1 cellular context compared by ENCODE assay signal in the genomic region with DNA sequence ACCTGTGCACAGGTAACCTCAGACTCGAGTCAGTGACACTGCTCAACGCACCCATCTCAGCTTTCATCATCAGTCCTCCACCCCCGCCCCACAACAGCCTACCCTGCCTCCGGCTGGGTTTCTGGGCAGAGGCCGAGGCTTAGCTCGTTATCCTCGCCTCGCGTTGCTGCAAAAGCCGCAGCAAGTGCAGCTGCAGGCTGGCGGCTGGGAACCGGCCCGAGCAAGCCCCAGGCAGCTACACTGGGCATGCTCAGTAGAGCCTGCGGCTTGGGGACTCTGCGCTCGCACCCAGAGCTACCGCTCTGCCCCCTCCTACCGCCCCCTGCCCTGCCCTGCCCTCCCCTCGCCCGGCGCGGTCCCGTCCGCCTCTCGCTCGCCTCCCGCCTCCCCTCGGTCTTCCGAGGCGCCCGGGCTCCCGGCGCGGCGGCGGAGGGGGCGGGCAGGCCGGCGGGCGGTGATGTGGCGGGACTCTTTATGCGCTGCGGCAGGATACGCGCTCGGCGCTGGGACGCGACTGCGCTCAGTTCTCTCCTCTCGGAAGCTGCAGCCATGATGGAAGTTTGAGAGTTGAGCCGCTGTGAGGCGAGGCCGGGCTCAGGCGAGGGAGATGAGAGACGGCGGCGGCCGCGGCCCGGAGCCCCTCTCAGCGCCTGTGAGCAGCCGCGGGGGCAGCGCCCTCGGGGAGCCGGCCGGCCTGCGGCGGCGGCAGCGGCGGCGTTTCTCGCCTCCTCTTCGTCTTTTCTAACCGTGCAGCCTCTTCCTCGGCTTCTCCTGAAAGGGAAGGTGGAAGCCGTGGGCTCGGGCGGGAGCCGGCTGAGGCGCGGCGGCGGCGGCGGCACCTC.
TF ChIP-seq lines count a peak whose summit lies in the region.

A gene with protein sequence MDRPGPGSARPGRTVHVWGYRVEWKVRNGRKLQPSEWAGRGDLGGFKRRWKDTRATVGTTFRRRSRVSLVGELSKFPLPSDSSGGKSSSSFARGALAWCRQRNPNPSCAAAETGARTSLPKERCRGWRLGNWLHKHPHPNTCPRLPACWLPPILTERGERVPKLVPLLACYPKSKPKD (minus strand): TSS at position 432 of the 842 bp plus-strand sequence. CDS start 1,046 bp downstream, outside the sequence.
A gene (plus strand): TSS at position 524 of the 842 bp plus-strand sequence. CDS start 845 bp downstream, outside the sequence.

TF ChIP-seq in WTC11, 78 proteins besides CTCF, POLR2A, EP300 and RAD21 (continued from another document and continues in another):
- TF ChIP-seq, protein P1, sequence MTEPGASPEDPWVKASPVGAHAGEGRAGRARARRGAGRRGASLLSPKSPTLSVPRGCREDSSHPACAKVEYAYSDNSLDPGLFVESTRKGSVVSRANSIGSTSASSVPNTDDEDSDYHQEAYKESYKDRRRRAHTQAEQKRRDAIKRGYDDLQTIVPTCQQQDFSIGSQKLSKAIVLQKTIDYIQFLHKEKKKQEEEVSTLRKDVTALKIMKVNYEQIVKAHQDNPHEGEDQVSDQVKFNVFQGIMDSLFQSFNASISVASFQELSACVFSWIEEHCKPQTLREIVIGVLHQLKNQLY (CRISPR knock-in tag; IDR thresholded peaks at IDR 0.05): no peak
- TF ChIP-seq, protein P2, sequence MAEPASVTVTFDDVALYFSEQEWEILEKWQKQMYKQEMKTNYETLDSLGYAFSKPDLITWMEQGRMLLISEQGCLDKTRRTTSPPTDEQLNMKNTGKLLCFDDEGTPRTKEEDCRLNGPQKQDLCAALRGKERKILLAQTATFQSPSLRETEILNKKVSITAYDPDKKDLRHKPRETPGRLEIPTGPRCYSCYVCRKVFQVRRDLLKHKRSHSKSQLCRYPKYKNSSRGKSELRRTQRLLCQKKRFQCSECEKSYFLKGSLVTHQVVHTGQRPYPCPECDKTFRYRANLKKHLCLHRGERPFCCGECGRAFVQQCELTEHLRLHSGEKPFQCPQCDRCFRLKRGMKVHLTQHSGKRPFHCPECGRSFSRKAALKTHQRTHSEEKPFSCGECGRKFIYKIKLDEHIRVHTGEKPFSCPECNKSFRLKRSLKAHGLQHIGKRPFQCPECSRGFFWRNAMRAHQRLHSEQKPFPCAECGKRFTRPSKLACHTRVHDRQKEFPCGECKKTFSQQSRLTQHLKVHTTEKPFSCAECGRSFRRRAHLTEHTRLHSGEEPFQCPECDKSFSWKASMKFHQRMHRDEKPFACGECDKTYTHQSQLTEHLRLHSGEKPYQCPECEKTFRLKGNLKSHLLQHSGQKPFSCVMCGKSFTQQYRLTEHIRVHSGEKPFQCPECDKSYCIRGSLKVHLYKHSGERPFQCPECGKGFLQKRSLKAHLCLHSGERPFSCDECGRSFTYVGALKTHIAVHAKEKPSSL (CRISPR knock-in tag; conservative IDR thresholded peaks at IDR 0.05): no peak
- no peak for TF ChIP-seq GRHL2 (CRISPR knock-in tag; IDR thresholded peaks at IDR 0.05; ENCODE audit: insufficient replicate concordance, severe bottlenecking)
- TF ChIP-seq FOXK1 (CRISPR knock-in tag; IDR thresholded peaks at IDR 0.05): peak; percentile 78; the same call in 1 of the 2 replicates
- TF ChIP-seq, protein P3, sequence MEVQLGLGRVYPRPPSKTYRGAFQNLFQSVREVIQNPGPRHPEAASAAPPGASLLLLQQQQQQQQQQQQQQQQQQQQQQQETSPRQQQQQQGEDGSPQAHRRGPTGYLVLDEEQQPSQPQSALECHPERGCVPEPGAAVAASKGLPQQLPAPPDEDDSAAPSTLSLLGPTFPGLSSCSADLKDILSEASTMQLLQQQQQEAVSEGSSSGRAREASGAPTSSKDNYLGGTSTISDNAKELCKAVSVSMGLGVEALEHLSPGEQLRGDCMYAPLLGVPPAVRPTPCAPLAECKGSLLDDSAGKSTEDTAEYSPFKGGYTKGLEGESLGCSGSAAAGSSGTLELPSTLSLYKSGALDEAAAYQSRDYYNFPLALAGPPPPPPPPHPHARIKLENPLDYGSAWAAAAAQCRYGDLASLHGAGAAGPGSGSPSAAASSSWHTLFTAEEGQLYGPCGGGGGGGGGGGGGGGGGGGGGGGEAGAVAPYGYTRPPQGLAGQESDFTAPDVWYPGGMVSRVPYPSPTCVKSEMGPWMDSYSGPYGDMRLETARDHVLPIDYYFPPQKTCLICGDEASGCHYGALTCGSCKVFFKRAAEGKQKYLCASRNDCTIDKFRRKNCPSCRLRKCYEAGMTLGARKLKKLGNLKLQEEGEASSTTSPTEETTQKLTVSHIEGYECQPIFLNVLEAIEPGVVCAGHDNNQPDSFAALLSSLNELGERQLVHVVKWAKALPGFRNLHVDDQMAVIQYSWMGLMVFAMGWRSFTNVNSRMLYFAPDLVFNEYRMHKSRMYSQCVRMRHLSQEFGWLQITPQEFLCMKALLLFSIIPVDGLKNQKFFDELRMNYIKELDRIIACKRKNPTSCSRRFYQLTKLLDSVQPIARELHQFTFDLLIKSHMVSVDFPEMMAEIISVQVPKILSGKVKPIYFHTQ (CRISPR knock-in tag; IDR thresholded peaks at IDR 0.05): no peak
- TF ChIP-seq PRRX2 (CRISPR knock-in tag; IDR thresholded peaks at IDR 0.05): no peak
- TF ChIP-seq, protein P4, sequence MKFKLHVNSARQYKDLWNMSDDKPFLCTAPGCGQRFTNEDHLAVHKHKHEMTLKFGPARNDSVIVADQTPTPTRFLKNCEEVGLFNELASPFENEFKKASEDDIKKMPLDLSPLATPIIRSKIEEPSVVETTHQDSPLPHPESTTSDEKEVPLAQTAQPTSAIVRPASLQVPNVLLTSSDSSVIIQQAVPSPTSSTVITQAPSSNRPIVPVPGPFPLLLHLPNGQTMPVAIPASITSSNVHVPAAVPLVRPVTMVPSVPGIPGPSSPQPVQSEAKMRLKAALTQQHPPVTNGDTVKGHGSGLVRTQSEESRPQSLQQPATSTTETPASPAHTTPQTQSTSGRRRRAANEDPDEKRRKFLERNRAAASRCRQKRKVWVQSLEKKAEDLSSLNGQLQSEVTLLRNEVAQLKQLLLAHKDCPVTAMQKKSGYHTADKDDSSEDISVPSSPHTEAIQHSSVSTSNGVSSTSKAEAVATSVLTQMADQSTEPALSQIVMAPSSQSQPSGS (CRISPR knock-in tag; IDR thresholded peaks at IDR 0.05; ENCODE audit: borderline replicate concordance, low read depth): no peak
- TF ChIP-seq RORB (CRISPR knock-in tag; IDR thresholded peaks at IDR 0.05): no peak
- no peak for TF ChIP-seq ZNF423 (CRISPR knock-in tag; IDR thresholded peaks at IDR 0.05)
- TF ChIP-seq, protein P5, sequence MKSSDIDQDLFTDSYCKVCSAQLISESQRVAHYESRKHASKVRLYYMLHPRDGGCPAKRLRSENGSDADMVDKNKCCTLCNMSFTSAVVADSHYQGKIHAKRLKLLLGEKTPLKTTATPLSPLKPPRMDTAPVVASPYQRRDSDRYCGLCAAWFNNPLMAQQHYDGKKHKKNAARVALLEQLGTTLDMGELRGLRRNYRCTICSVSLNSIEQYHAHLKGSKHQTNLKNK (CRISPR knock-in tag; IDR thresholded peaks at IDR 0.05): no peak
- TF ChIP-seq, protein P6, sequence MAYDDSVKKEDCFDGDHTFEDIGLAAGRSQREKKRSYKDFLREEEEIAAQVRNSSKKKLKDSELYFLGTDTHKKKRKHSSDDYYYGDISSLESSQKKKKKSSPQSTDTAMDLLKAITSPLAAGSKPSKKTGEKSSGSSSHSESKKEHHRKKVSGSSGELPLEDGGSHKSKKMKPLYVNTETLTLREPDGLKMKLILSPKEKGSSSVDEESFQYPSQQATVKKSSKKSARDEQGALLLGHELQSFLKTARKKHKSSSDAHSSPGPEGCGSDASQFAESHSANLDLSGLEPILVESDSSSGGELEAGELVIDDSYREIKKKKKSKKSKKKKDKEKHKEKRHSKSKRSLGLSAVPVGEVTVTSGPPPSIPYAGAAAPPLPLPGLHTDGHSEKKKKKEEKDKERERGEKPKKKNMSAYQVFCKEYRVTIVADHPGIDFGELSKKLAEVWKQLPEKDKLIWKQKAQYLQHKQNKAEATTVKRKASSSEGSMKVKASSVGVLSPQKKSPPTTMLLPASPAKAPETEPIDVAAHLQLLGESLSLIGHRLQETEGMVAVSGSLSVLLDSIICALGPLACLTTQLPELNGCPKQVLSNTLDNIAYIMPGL (CRISPR knock-in tag; IDR thresholded peaks at IDR 0.05): peak; percentile 90; the same call in 1 of the 2 replicates
- TF ChIP-seq FOXJ3 (CRISPR knock-in tag; IDR thresholded peaks at IDR 0.05; ENCODE audit: borderline replicate concordance): no peak
- TF ChIP-seq SMAD3 (CRISPR knock-in tag; IDR thresholded peaks at IDR 0.05; ENCODE audit: borderline replicate concordance): no peak
- TF ChIP-seq, protein P7, sequence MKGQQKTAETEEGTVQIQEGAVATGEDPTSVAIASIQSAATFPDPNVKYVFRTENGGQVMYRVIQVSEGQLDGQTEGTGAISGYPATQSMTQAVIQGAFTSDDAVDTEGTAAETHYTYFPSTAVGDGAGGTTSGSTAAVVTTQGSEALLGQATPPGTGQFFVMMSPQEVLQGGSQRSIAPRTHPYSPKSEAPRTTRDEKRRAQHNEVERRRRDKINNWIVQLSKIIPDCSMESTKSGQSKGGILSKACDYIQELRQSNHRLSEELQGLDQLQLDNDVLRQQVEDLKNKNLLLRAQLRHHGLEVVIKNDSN (CRISPR knock-in tag; IDR thresholded peaks at IDR 0.05): peak; percentile 70
- TF ChIP-seq CREM (CRISPR knock-in tag; IDR thresholded peaks at IDR 0.05): no peak
- no peak for TF ChIP-seq ZNF232 (CRISPR knock-in tag; IDR thresholded peaks at IDR 0.05)
- TF ChIP-seq, protein P8, sequence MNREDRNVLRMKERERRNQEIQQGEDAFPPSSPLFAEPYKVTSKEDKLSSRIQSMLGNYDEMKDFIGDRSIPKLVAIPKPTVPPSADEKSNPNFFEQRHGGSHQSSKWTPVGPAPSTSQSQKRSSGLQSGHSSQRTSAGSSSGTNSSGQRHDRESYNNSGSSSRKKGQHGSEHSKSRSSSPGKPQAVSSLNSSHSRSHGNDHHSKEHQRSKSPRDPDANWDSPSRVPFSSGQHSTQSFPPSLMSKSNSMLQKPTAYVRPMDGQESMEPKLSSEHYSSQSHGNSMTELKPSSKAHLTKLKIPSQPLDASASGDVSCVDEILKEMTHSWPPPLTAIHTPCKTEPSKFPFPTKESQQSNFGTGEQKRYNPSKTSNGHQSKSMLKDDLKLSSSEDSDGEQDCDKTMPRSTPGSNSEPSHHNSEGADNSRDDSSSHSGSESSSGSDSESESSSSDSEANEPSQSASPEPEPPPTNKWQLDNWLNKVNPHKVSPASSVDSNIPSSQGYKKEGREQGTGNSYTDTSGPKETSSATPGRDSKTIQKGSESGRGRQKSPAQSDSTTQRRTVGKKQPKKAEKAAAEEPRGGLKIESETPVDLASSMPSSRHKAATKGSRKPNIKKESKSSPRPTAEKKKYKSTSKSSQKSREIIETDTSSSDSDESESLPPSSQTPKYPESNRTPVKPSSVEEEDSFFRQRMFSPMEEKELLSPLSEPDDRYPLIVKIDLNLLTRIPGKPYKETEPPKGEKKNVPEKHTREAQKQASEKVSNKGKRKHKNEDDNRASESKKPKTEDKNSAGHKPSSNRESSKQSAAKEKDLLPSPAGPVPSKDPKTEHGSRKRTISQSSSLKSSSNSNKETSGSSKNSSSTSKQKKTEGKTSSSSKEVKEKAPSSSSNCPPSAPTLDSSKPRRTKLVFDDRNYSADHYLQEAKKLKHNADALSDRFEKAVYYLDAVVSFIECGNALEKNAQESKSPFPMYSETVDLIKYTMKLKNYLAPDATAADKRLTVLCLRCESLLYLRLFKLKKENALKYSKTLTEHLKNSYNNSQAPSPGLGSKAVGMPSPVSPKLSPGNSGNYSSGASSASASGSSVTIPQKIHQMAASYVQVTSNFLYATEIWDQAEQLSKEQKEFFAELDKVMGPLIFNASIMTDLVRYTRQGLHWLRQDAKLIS (CRISPR knock-in tag; IDR thresholded peaks at IDR 0.05; ENCODE audit: borderline replicate concordance): no peak
- TF ChIP-seq OVOL2 (CRISPR knock-in tag; IDR thresholded peaks at IDR 0.05; ENCODE audit: borderline replicate concordance): no peak
- no peak for TF ChIP-seq ZNF263 (CRISPR knock-in tag; IDR thresholded peaks at IDR 0.05; ENCODE audit: low read depth)
- TF ChIP-seq, protein P9, sequence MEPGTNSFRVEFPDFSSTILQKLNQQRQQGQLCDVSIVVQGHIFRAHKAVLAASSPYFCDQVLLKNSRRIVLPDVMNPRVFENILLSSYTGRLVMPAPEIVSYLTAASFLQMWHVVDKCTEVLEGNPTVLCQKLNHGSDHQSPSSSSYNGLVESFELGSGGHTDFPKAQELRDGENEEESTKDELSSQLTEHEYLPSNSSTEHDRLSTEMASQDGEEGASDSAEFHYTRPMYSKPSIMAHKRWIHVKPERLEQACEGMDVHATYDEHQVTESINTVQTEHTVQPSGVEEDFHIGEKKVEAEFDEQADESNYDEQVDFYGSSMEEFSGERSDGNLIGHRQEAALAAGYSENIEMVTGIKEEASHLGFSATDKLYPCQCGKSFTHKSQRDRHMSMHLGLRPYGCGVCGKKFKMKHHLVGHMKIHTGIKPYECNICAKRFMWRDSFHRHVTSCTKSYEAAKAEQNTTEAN (CRISPR knock-in tag; IDR thresholded peaks at IDR 0.05): no peak
- no peak for TF ChIP-seq ZNF219 (CRISPR knock-in tag; IDR thresholded peaks at IDR 0.05; ENCODE audit: borderline replicate concordance)
- TF ChIP-seq ZNF317 (CRISPR knock-in tag; IDR thresholded peaks at IDR 0.05; ENCODE audit: borderline replicate concordance, low read depth): 0 out of 2 replicates have a peak, but pooled peaks have one; percentile 20
- TF ChIP-seq TEAD4 (CRISPR knock-in tag; IDR thresholded peaks at IDR 0.05): peak; percentile 69; the same call in 1 of the 2 replicates
- TF ChIP-seq, protein P10, sequence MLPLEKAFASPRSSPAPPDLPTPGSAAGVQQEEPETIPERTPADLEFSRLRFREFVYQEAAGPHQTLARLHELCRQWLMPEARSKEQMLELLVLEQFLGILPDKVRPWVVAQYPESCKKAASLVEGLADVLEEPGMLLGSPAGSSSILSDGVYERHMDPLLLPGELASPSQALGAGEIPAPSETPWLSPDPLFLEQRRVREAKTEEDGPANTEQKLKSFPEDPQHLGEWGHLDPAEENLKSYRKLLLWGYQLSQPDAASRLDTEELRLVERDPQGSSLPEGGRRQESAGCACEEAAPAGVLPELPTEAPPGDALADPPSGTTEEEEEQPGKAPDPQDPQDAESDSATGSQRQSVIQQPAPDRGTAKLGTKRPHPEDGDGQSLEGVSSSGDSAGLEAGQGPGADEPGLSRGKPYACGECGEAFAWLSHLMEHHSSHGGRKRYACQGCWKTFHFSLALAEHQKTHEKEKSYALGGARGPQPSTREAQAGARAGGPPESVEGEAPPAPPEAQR (CRISPR knock-in tag; IDR thresholded peaks at IDR 0.05): no peak
- TF ChIP-seq, protein P11, sequence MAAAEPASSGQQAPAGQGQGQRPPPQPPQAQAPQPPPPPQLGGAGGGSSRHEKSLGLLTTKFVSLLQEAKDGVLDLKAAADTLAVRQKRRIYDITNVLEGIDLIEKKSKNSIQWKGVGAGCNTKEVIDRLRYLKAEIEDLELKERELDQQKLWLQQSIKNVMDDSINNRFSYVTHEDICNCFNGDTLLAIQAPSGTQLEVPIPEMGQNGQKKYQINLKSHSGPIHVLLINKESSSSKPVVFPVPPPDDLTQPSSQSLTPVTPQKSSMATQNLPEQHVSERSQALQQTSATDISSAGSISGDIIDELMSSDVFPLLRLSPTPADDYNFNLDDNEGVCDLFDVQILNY (CRISPR knock-in tag; IDR thresholded peaks at IDR 0.05): peak; percentile 89
- peak; percentile 58; the same call in 1 of the 2 replicates for TF ChIP-seq ESRRA (CRISPR knock-in tag; IDR thresholded peaks at IDR 0.05; ENCODE audit: borderline replicate concordance)
- peak; percentile 75; the same call in 1 of the 2 replicates for TF ChIP-seq ZBTB21 (CRISPR knock-in tag; IDR thresholded peaks at IDR 0.05; ENCODE audit: borderline replicate concordance)
- no peak; the same call in 1 of the 2 replicates for TF ChIP-seq ZNF138 (CRISPR knock-in tag; conservative IDR thresholded peaks at IDR 0.05)
- peak; percentile 81; the same call in 1 of the 2 replicates for TF ChIP-seq FOXP1 (CRISPR knock-in tag; IDR thresholded peaks at IDR 0.05; ENCODE audit: borderline replicate concordance)
